ENCODE assay signal across 8 cellular contexts in genomic region chr17:62062313-62062712, GRCh38. TPM values are rescaled to one million over a fixed set of nuclear protein-coding genes. Genes with fewer than 3 reads are reported as not detected.
DNase-seq lines count a peak whose midpoint lies in the region; TF ChIP-seq lines count a peak whose summit lies in the region.
"Had no signal": no experiment of that assay in that cellular context is flagged by ENCODE, and none has a peak within 500 bp of the region (broad histone marks: within the 10 kb centered on the region; RNA-seq: fewer than 3 reads in every experiment).

No MANE protein-coding gene starts in this region.

- H3K4me1 ChIP-seq in GM23248 (ENCODE audit: insufficient read depth) (peaks cover 39% of the 10 kb centered on the region), PC-9 (replicated peaks; ENCODE audit: insufficient read depth) (peaks cover 28% of the 10 kb centered on the region)

- TF ChIP-seq CTCF in PC-9 (conservative IDR thresholded peaks at IDR 0.05) (no peak), epithelial cell of esophagus (IDR thresholded peaks at IDR 0.05; ENCODE audit: insufficient read depth, low read depth, low read length, missing control alignments) (no peak), retinal pigment epithelial cell (conservative IDR thresholded peaks at IDR 0.05; ENCODE audit: low read depth, low read length) (no peak), GM20000 (IDR thresholded peaks at IDR 0.05; ENCODE audit: extremely low read depth, missing control alignments) (no peak)

- H4K20me1 ChIP-seq in GM23248 (ENCODE audit: insufficient read depth) (peaks cover 36% of the 10 kb centered on the region; the same call in 1 of the 2 replicates), PC-9 (ENCODE audit: insufficient read depth) (peaks cover 55% of the 10 kb centered on the region)

- H3K9me3 ChIP-seq in GM23248 (ENCODE audit: low read depth): no peaks in the 10 kb centered on the region
- H3K9me3 ChIP-seq in PC-9 (ENCODE audit: insufficient read depth, low read depth): no peaks in the 10 kb centered on the region

- DNase-seq in GM23248 (peak; percentile 58), PC-9 (no peak), epithelial cell of esophagus (ENCODE audit: low read depth) (no peak), retinal pigment epithelial cell (ENCODE audit: low read depth) (no peak), AG20443 (ENCODE audit: low spot score) (no peak), GM20000 (ENCODE audit: low spot score) (no peak), kidney tubule cell (ENCODE audit: low spot score) (no peak)
- DNase-seq: activated CD4-positive, alpha-beta T cell treated with anti-CD3 and anti-CD28 coated beads for 1 hour had no signal

- peak overlapping the region; percentile 25 for H3K27ac ChIP-seq in GM23248
- H3K27ac ChIP-seq in PC-9: no peak overlapping the region

- intact Hi-C loops in PC-9 (cut with micrococcal nuclease; ENCODE audit: unreplicated experiment): loop anchor here (10.0 kb wide), 1 partner anchor 198 kb away; the partner anchor contains the start of gene BRIP1

- CTCF ChIA-PET in PC-9 (lab: Charles Lee): interaction anchor here (0.7 kb wide), 1 partner anchor 32 kb away, joined by 3 read pairs; no protein-coding TSS in a partner anchor

- peaks cover 14% of the 10 kb centered on the region for H3F3A ChIP-seq in GM23248 (ENCODE audit: insufficient read depth)
- peaks cover 5% of the 10 kb centered on the region; the same call in 1 of the 2 replicates for H3F3A ChIP-seq in PC-9 (ENCODE audit: insufficient read depth, low read depth)

- H3K4me2 ChIP-seq in GM23248 (ENCODE audit: unreplicated experiment) (peak overlapping the region; percentile 93), PC-9 (peak overlapping the region; percentile 92)

- 35 to 36% methylated on average over 1 of the region's 1 CpG for WGBS in GM23248 (ENCODE audit: low coverage in 1 of 2, low lambda C conversion rate in 2 of 2, missing lambda C conversion rate in 2 of 2), 2 experiments

- H3K79me2 ChIP-seq in GM23248 (ENCODE audit: insufficient read depth) (peaks cover 76% of the 10 kb centered on the region), PC-9 (ENCODE audit: low read depth) (peaks cover 80% of the 10 kb centered on the region)

- H3K27me3 ChIP-seq in GM23248 (replicated peaks; ENCODE audit: insufficient read depth) (no peaks in the 10 kb centered on the region), PC-9 (ENCODE audit: insufficient read depth, low read depth) (no peaks in the 10 kb centered on the region)

- no peak overlapping the region for H2AFZ ChIP-seq in GM23248
- H2AFZ ChIP-seq in PC-9: no peak overlapping the region

- in situ Hi-C loops in GM23248 (cut with MboI): loop anchor here (10.0 kb wide), 1 partner anchor 58 kb away; no protein-coding TSS in a partner anchor

- no TSS peak for BruUV-seq in PC-9 (replicated peaks; lab: Mats Ljungman, UMichigan)

- peaks cover 5% of the 10 kb centered on the region; the same call in 1 of the 2 replicates for H3K36me3 ChIP-seq in GM23248 (ENCODE audit: low read depth)
- H3K36me3 ChIP-seq in PC-9 (ENCODE audit: low read depth): peaks cover 26% of the 10 kb centered on the region

- POLR2A ChIA-PET in PC-9 (lab: Charles Lee; ENCODE audit: unreplicated experiment): interaction anchor here (0.7 kb wide), 1 partner anchor 64 kb away, joined by 3 read pairs; no protein-coding TSS in a partner anchor

- H3K4me3 ChIP-seq in GM23248 (peak overlapping the region; percentile 97), PC-9 (peak overlapping the region; percentile 63; the same call in 1 of the 2 replicates), epithelial cell of esophagus (ENCODE audit: low read length) (peak overlapping the region; percentile 84), retinal pigment epithelial cell (ENCODE audit: low read length) (peak overlapping the region; percentile 84)

- H3K9me2 ChIP-seq in GM23248 (ENCODE audit: insufficient read depth): no peaks in the 10 kb centered on the region
- no peaks in the 10 kb centered on the region for H3K9me2 ChIP-seq in PC-9 (ENCODE audit: insufficient read depth)

- H3K9ac ChIP-seq in GM23248: peak overlapping the region; percentile 99

RNA-seq across cellular contexts. Expression of gene MED13, which starts 2.8 kb away (rescaled TPM):
- total RNA-seq in GM23248 (2014; rRNA removed; shearing (Covaris generic)): 25.2 and 51.6 TPM in 2 replicates
- 4.3 and 4.6 TPM in 2 replicates for polyA plus RNA-seq in GM23248 (2016; fragmentation: Nextera tagmentation; extraction: Ambion mirVana)
- total RNA-seq in PC-9 (2021): 45.8 and 49.4 TPM in 2 replicates
